In the genomic region with DNA sequence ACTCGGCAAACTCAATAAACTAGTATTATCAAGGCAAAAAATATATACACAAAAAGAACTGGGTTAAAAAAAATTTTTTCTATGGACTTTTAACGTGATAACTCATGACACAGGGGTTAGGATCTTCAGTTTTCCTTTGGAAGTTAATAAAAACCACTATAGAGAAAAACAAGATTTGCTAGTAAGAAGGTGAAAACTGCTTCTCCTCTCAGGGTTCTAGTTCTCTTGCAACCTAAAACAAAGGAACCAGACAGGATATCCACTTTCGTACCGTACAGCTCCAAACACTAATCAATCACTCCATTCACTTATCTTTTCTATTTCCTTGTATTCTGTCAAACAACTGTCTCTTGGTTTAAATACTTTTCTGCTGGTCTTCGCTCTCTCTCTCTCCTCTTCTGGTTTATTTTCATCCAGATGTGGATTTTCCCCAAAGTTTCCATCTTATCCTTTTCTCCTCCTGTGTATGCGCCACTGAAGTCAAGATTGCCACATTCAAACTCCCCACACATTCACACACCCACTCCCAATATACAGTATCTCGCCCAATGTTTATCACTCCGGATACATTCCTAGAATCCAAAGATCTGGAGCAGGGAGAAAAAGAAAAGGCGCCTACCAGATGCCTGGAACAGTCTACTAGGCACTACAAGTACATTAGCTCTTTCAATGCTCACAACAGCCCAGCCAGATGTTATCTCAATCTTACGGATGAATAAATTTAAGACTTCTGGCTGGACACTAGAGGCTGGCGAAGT, we compare ENCODE assay signal across 8 cellular contexts. TPM values are rescaled to one million over a fixed set of nuclear protein-coding genes. Genes with fewer than 3 reads are reported as not detected.
DNase-seq lines count a peak whose midpoint lies in the region; ATAC-seq and TF ChIP-seq lines count a peak whose summit lies in the region.

No MANE protein-coding gene starts in this region.

- H3K36me3 ChIP-seq in adipocyte (ENCODE audit: control insufficient read depth, insufficient read depth, low read length, severe bottlenecking) (peaks cover 9% of the 10 kb centered on the region), kidney epithelial cell (ENCODE audit: control insufficient read depth, insufficient read depth, low read length) (no peaks in the 10 kb centered on the region), thoracic aorta (no peaks in the 10 kb centered on the region)

- DNase-seq in GM03348 (ENCODE audit: low spot score) (peak; percentile 23), adipocyte (ENCODE audit: low read depth) (peak; percentile 54), kidney epithelial cell (ENCODE audit: low read depth) (no peak), thoracic aorta (ENCODE audit: low spot score) (no peak), inferior parietal cortex (ENCODE audit: extremely low spot score) (no peak), sciatic nerve (ENCODE audit: low spot score) (no peak), head of caudate nucleus (no peak)

- peak overlapping the region; percentile 97 to 98 for H3K27ac ChIP-seq in thoracic aorta

- intact Hi-C loops in sciatic nerve (cut with DNase I) (no loop called here), head of caudate nucleus (cut with DNase I) (loop anchor here (10.0 kb wide), 1 partner anchor 203 kb away; no protein-coding TSS in a partner anchor)

- H3K9me3 ChIP-seq in adipocyte (ENCODE audit: control insufficient read depth, low read length) (no peaks in the 10 kb centered on the region), thoracic aorta (no peaks in the 10 kb centered on the region)

- ATAC-seq in HG03045 (IDR thresholded peaks at IDR 0.05; ENCODE audit: unreplicated experiment): peak; percentile 4
- no peak for ATAC-seq in thoracic aorta (ENCODE audit: insufficient number of reproducible peaks, low FRiP score, low read depth)
- ATAC-seq in sciatic nerve: no peak

- H3K4me1 ChIP-seq in adipocyte (ENCODE audit: control insufficient read depth, insufficient read depth, low read length) (peaks cover 27% of the 10 kb centered on the region), thoracic aorta (ENCODE audit: control insufficient read depth in 1 of 2, low read depth in 2 of 2) (peaks cover 14 to 37% of the 10 kb centered on the region in 2 donors)

- TF ChIP-seq CTCF in kidney epithelial cell (IDR thresholded peaks at IDR 0.05; ENCODE audit: insufficient read depth, low read length, poor library complexity, severe bottlenecking): no peak
- no peak for TF ChIP-seq CTCF in thoracic aorta (IDR thresholded peaks at IDR 0.05)

- H3K27me3 ChIP-seq in adipocyte (replicated peaks; ENCODE audit: control insufficient read depth, insufficient read depth, low read length) (no peaks in the 10 kb centered on the region), kidney epithelial cell (ENCODE audit: control insufficient read depth, insufficient read depth, low read length) (no peaks in the 10 kb centered on the region), thoracic aorta (replicated peaks; ENCODE audit: insufficient read depth) (no peaks in the 10 kb centered on the region)

- H3K9ac ChIP-seq in adipocyte (ENCODE audit: low read length): peak overlapping the region; percentile 97

- peak overlapping the region; percentile 98 for H3K4me3 ChIP-seq in adipocyte (ENCODE audit: low read length)
- H3K4me3 ChIP-seq in kidney epithelial cell (ENCODE audit: low read depth, low read length): peak overlapping the region; percentile 96
- H3K4me3 ChIP-seq in thoracic aorta: peak overlapping the region; percentile 86

RNA-seq across cellular contexts. Expression of a gene that starts 0.8 kb away (rescaled TPM):
- total RNA-seq in kidney epithelial cell: 20.3 and 21.1 TPM in 2 replicates
- total RNA-seq in thoracic aorta: 10 to 100 TPM; 21.7 to 57.3 TPM
- 40.8 TPM for total RNA-seq in sciatic nerve

RNA-seq across cellular contexts. Expression of a gene that starts 21.4 kb away (rescaled TPM):
- not detected in 2 replicates for total RNA-seq in kidney epithelial cell
- not detected for total RNA-seq in thoracic aorta
- total RNA-seq in sciatic nerve: not detected

RNA-seq across cellular contexts. Expression of a gene that starts 30.4 kb away (rescaled TPM):
- total RNA-seq in kidney epithelial cell (5.1 and 6.6 TPM in 2 replicates), thoracic aorta (1 to 10 TPM; 3.4 to 7.9 TPM), sciatic nerve (3.9 TPM)

RNA-seq across cellular contexts. Expression of a gene that starts 55.2 kb away (rescaled TPM):
- total RNA-seq in kidney epithelial cell (30.3 and 48.2 TPM in 2 replicates), thoracic aorta (100 to 1,000 TPM in 1 of 2 donors, 10 to 100 TPM in 1; 70.8 to 142 TPM), sciatic nerve (78.0 TPM)

Comparison
In these comparisons a context has a peak if more than half of its experiments do, and no peak if none do; other contexts are left out.
1. DNase-seq: peak in GM03348 (single experiment) and adipocyte (single experiment); none in kidney epithelial cell (single experiment), thoracic aorta (single experiment), inferior parietal cortex (single experiment), sciatic nerve (single experiment) and head of caudate nucleus (0 of 42).
2. Peak in every context shown above with its lines, with median percentiles within 50 percentile points of each other: H3K4me3 ChIP-seq.